In genomic region chr10:22714524-22715289, GRCh38 we compare ENCODE assay signal across 8 cellular contexts. TPM values are rescaled to one million over a fixed set of nuclear protein-coding genes. Genes with fewer than 3 reads are reported as not detected.
DNase-seq lines count a peak whose midpoint lies in the region; ATAC-seq and TF ChIP-seq lines count a peak whose summit lies in the region.

Gene PIP4K2A (minus strand): TSS chr10:22714578. CDS start chr10:22714326, 252 bp downstream.

- no peaks in the 10 kb centered on the region for H3K9me3 ChIP-seq in NT2/D1 (ENCODE audit: insufficient read depth, low read length)

- no peaks in the 10 kb centered on the region for H3K4me1 ChIP-seq in NT2/D1 (ENCODE audit: insufficient read depth, insufficient read length)

- H3K9ac ChIP-seq in NT2/D1 (ENCODE audit: insufficient read length, low read depth), result peak within 1 kb of the TSS; percentile 87

- TF ChIP-seq CTCF in AG09319 (IDR thresholded peaks at IDR 0.05; ENCODE audit: low read depth, low read length) (no peak), epithelial cell of proximal tubule (conservative IDR thresholded peaks at IDR 0.05; ENCODE audit: low read depth, low read length) (no peak)

- H3K4me3 ChIP-seq in NT2/D1 (ENCODE audit: insufficient read length, low read depth) (peak within 1 kb of the TSS; percentile 84), epithelial cell of proximal tubule (ENCODE audit: low read depth, low read length) (peak within 1 kb of the TSS; percentile 84)

- ATAC-seq in GM18861 (IDR thresholded peaks at IDR 0.05; ENCODE audit: unreplicated experiment) (peak; percentile 60), HG03095 (IDR thresholded peaks at IDR 0.05; ENCODE audit: unreplicated experiment) (peak; percentile 67)

- H3K27me3 ChIP-seq in NT2/D1 (ENCODE audit: insufficient read depth, insufficient read length), result peaks cover 38% of the 10 kb centered on the region

- DNase-seq in AG09319 (ENCODE audit: extremely low read depth, low read depth), result peak; percentile 38
- peak; percentile 25 for DNase-seq in NT2/D1 (ENCODE audit: low read depth, low spot score)
- peak; percentile 82 for DNase-seq in activated T-cell treated with anti-CD3 and anti-CD28 coated beads, Interleukin-2, amount 50 U/mL, for 1 hour
- no peak for DNase-seq in epithelial cell of proximal tubule (ENCODE audit: low read depth)
- DNase-seq in mucosa of gallbladder (ENCODE audit: low spot score), result peak; percentile 70
- peak; percentile 37 to 47 for DNase-seq in stimulated activated CD8-positive, alpha-beta memory T cell treated with anti-CD3 and anti-CD28 coated beads, Interleukin-4, amount 100 ng/mL, for 1 hour (ENCODE audit: low read depth in 2 of 2, low spot score in 1 of 2)

- no peaks in the 10 kb centered on the region for H3K36me3 ChIP-seq in NT2/D1 (ENCODE audit: insufficient read depth, insufficient read length, low read length)

RNA-seq across cellular contexts. Expression of gene PIP4K2A, which starts in this region (rescaled TPM):
- total RNA-seq in epithelial cell of proximal tubule, result 13.4 and 28.6 TPM in 2 replicates
- 55.2 TPM for total RNA-seq in mucosa of gallbladder
